In genomic region chr22:40258463-40259046, GRCh38 we compare ENCODE assay signal across 10 cellular contexts.
A peak's percentile ranks its signal among the peaks of the same experiment; 100 is the strongest.
DNase-seq lines count a peak whose midpoint lies in the region; ATAC-seq, FAIRE-seq and TF ChIP-seq lines count a peak whose summit lies in the region.
"Had no signal": no experiment of that assay in that cellular context is flagged by ENCODE, and none has a peak within 500 bp of the region (broad histone marks: within the 10 kb centered on the region; RNA-seq: fewer than 3 reads in every experiment).

No MANE protein-coding gene starts in this region.

- peak; percentile 50 for ATAC-seq in left ventricle myocardium superior
- no peak for ATAC-seq in stimulated activated naive B cell treated with anti-CD40 and anti-IgM and Interleukin-4, amounts not matched to agents 10 μg/mL and 1 μg/mL and 100 μg/mL, for 72 hours (replicated peaks)

- peaks cover 33 to 48% of the 10 kb centered on the region in 2 donors for H3K36me3 Mint-ChIP-seq in stimulated activated naive B cell treated with anti-CD40 and anti-IgM and Interleukin-4, amounts not matched to agents 10 μg/mL and 1 μg/mL and 100 μg/mL, for 72 hours
- H3K36me3 Mint-ChIP-seq in endothelial cell (ENCODE audit: low read depth, unreplicated experiment): peaks cover 22% of the 10 kb centered on the region

- DNase-seq in NCI-H226 (peak; percentile 33), amniotic epithelial cell (ENCODE audit: low read depth) (peak; percentile 74), left ventricle myocardium superior (no peak), endothelial cell (ENCODE audit: low spot score) (no peak), frontal cortex (ENCODE audit: low spot score in 2 of 2) (no peak)
- DNase-seq in stimulated activated naive B cell treated with anti-CD40 and anti-IgM and Interleukin-4, amounts not matched to agents 10 μg/mL and 1 μg/mL and 100 μg/mL, for 72 hours: no peak
- no peak for DNase-seq in activated CD8-positive, alpha-beta memory T cell treated with anti-CD3 and anti-CD28 coated beads, Interleukin-2, amount 50 U/mL, for 48 hours
- DNase-seq: stimulated activated CD4-positive, alpha-beta T cell treated with anti-CD3 and anti-CD28 coated beads, Interleukin-2, amount 100 ng/mL, for 24 hours had no signal

- H3K27me3 Mint-ChIP-seq in stimulated activated naive B cell treated with anti-CD40 and anti-IgM and Interleukin-4, amounts not matched to agents 10 μg/mL and 1 μg/mL and 100 μg/mL, for 72 hours: no peaks in the 10 kb centered on the region
- H3K27me3 Mint-ChIP-seq in endothelial cell (ENCODE audit: unreplicated experiment): peaks cover 4% of the 10 kb centered on the region

- H3K27ac Mint-ChIP-seq in stimulated activated naive B cell treated with anti-CD40 and anti-IgM and Interleukin-4, amounts not matched to agents 10 μg/mL and 1 μg/mL and 100 μg/mL, for 72 hours: peak overlapping the region; percentile 71
- H3K27ac Mint-ChIP-seq in endothelial cell (ENCODE audit: unreplicated experiment): no peak overlapping the region

- no peaks in the 10 kb centered on the region for H3K9me3 Mint-ChIP-seq in stimulated activated naive B cell treated with anti-CD40 and anti-IgM and Interleukin-4, amounts not matched to agents 10 μg/mL and 1 μg/mL and 100 μg/mL, for 72 hours
- H3K9me3 Mint-ChIP-seq in endothelial cell (ENCODE audit: unreplicated experiment): no peaks in the 10 kb centered on the region

- no peak overlapping the region for H3K4me3 Mint-ChIP-seq in stimulated activated naive B cell treated with anti-CD40 and anti-IgM and Interleukin-4, amounts not matched to agents 10 μg/mL and 1 μg/mL and 100 μg/mL, for 72 hours
- no peak overlapping the region for H3K4me3 Mint-ChIP-seq in endothelial cell (ENCODE audit: unreplicated experiment)

- FAIRE-seq in frontal cortex (lab: Jason Lieb, UNC): no peak
- FAIRE-seq: islet of Langerhans, RCC 7860 had no signal

- peaks cover 11 to 28% of the 10 kb centered on the region in 2 donors for H3K4me1 Mint-ChIP-seq in stimulated activated naive B cell treated with anti-CD40 and anti-IgM and Interleukin-4, amounts not matched to agents 10 μg/mL and 1 μg/mL and 100 μg/mL, for 72 hours
- H3K4me1 Mint-ChIP-seq in endothelial cell (ENCODE audit: unreplicated experiment): peaks cover 50% of the 10 kb centered on the region

- TF ChIP-seq CTCF in endothelial cell (IDR thresholded peaks at IDR 0.05; ENCODE audit: unreplicated experiment): no peak

- intact Hi-C loops in left ventricle myocardium superior (cut with micrococcal nuclease): no loop called here

Comparison
In these comparisons a context has a peak if more than half of its experiments do, and no peak if none do; other contexts are left out.
1. DNase-seq: peak in NCI-H226 (single experiment) and amniotic epithelial cell (single experiment); none in left ventricle myocardium superior (single experiment), stimulated activated naive B cell treated with anti-CD40 and anti-IgM and Interleukin-4, amounts not matched to agents 10 μg/mL and 1 μg/mL and 100 μg/mL, for 72 hours (single experiment), endothelial cell (single experiment), frontal cortex (0 of 2) and activated CD8-positive, alpha-beta memory T cell treated with anti-CD3 and anti-CD28 coated beads, Interleukin-2, amount 50 U/mL, for 48 hours (single experiment).